Comparison of ENCODE assay signal across 12 cellular contexts in genomic region chr1:32622806-32623694, GRCh38. TPM values are rescaled to one million over a fixed set of nuclear protein-coding genes. Genes with fewer than 3 reads are reported as not detected.
A peak's percentile ranks its signal among the peaks of the same experiment; 100 is the strongest.
DNase-seq lines count a peak whose midpoint lies in the region; ATAC-seq and TF ChIP-seq lines count a peak whose summit lies in the region.
"Had no signal": no experiment of that assay in that cellular context is flagged by ENCODE, and none has a peak within 500 bp of the region (broad histone marks: within the 10 kb centered on the region; RNA-seq: fewer than 3 reads in every experiment).

No MANE protein-coding gene starts in this region.

- H3K9me2 ChIP-seq in PC-3 (replicated peaks; ENCODE audit: low read length), result no peaks in the 10 kb centered on the region

- H4K20me1 ChIP-seq in PC-3 (ENCODE audit: low read length), result no peaks in the 10 kb centered on the region

- H3K4me1 ChIP-seq in Panc1 (ENCODE audit: control insufficient read depth, insufficient read depth, low read length), result no peaks in the 10 kb centered on the region
- no peaks in the 10 kb centered on the region for H3K4me1 ChIP-seq in PC-3 (ENCODE audit: insufficient read depth, low read length)

- intact Hi-C loops in Panc1 (cut with micrococcal nuclease; ENCODE audit: unreplicated experiment), result no loop called here
- intact Hi-C loops in PC-3 (cut with micrococcal nuclease), result no loop called here

- no peaks in the 10 kb centered on the region for H3F3A ChIP-seq in PC-3 (ENCODE audit: low read length, unreplicated experiment)

- H3K4me2 ChIP-seq in PC-3 (ENCODE audit: low read length), result no peak overlapping the region
- H3K4me2 ChIP-seq: hepatocyte had no signal

- H3K27me3 Mint-ChIP-seq in activated naive CD4-positive, alpha-beta T cell treated with anti-CD3 and anti-CD28 coated beads, Interleukin-2, amount 10 ng/mL, durations not matched to agents 7 days and 5 days, result no peaks in the 10 kb centered on the region
- no peaks in the 10 kb centered on the region for H3K27me3 Mint-ChIP-seq in central memory CD8-positive, alpha-beta T cell
- no peaks in the 10 kb centered on the region for H3K27me3 Mint-ChIP-seq in stimulated activated naive CD8-positive, alpha-beta T cell treated with anti-CD3 and anti-CD28 coated beads, Interleukin-15, Interleukin-2, amounts not matched to agents 100 ng/mL and 50 ng/mL, for 24 hours

- H3K4me3 Mint-ChIP-seq in activated naive CD4-positive, alpha-beta T cell treated with anti-CD3 and anti-CD28 coated beads, Interleukin-2, amount 10 ng/mL, durations not matched to agents 7 days and 5 days, result no peak overlapping the region
- peak overlapping the region; percentile 12 for H3K4me3 Mint-ChIP-seq in central memory CD8-positive, alpha-beta T cell
- peak overlapping the region; percentile 60 for H3K4me3 Mint-ChIP-seq in stimulated activated naive CD8-positive, alpha-beta T cell treated with anti-CD3 and anti-CD28 coated beads, Interleukin-15, Interleukin-2, amounts not matched to agents 100 ng/mL and 50 ng/mL, for 24 hours

- peak; percentile 88 to 92 for ATAC-seq in activated naive CD4-positive, alpha-beta T cell treated with anti-CD3 and anti-CD28 coated beads, Interleukin-2, amount 50 U/mL, for 72 hours
- 0 out of 2 replicates have a peak, but pooled peaks have one; percentile 47 for ATAC-seq in Panc1
- no peak for ATAC-seq in central memory CD8-positive, alpha-beta T cell (replicated peaks; ENCODE audit: extremely low read depth, poor library complexity, severe bottlenecking)
- ATAC-seq in HG02870 (IDR thresholded peaks at IDR 0.05; ENCODE audit: unreplicated experiment), result no peak
- ATAC-seq in PC-3, result no peak

- DNase-seq in activated naive CD4-positive, alpha-beta T cell treated with anti-CD3 and anti-CD28 coated beads, Interleukin-2, amount 50 U/mL, for 72 hours (ENCODE audit: low spot score in 2 of 2), result peak in 1 of 2 donors; percentile 16
- DNase-seq in activated naive CD4-positive, alpha-beta T cell treated with anti-CD3 and anti-CD28 coated beads, Interleukin-2, amount 10 ng/mL, durations not matched to agents 7 days and 5 days, result no peak
- no peak for DNase-seq in Panc1 (ENCODE audit: low read depth, low spot score)
- DNase-seq in central memory CD8-positive, alpha-beta T cell (ENCODE audit: low spot score in 2 of 2), result no peak
- DNase-seq in PC-3, result no peak
- no peak for DNase-seq in inferior parietal cortex (ENCODE audit: extremely low spot score)
- DNase-seq: activated gamma-delta T cell; posterior cingulate gyrus; stimulated activated naive CD4-positive, alpha-beta T cell had no signal

- H3K9me3 Mint-ChIP-seq in activated naive CD4-positive, alpha-beta T cell treated with anti-CD3 and anti-CD28 coated beads, Interleukin-2, amount 50 U/mL, for 72 hours, result peaks cover 0 to 3% of the 10 kb centered on the region in 2 donors
- no peaks in the 10 kb centered on the region for H3K9me3 Mint-ChIP-seq in activated naive CD4-positive, alpha-beta T cell treated with anti-CD3 and anti-CD28 coated beads, Interleukin-2, amount 10 ng/mL, durations not matched to agents 7 days and 5 days
- no peaks in the 10 kb centered on the region for H3K9me3 Mint-ChIP-seq in central memory CD8-positive, alpha-beta T cell
- H3K9me3 Mint-ChIP-seq in stimulated activated naive CD8-positive, alpha-beta T cell treated with anti-CD3 and anti-CD28 coated beads, Interleukin-15, Interleukin-2, amounts not matched to agents 100 ng/mL and 50 ng/mL, for 24 hours, result peaks cover 8% of the 10 kb centered on the region

- in situ Hi-C loops in Panc1 (cut with HindIII; ENCODE audit: low pct_unique_long_range_greater_than_20kb, low sequenced_read_pairs), result no loop called here

- H2AFZ ChIP-seq in PC-3 (ENCODE audit: low read length), result no peak overlapping the region
- H2AFZ ChIP-seq: hepatocyte had no signal

- no TSS peak for BruUV-seq in Panc1 (replicated peaks; lab: Mats Ljungman, UMichigan)
- no TSS peak for BruUV-seq in PC-3 (replicated peaks; lab: Mats Ljungman, UMichigan)

- H3K27me3 ChIP-seq in Panc1 (ENCODE audit: control insufficient read depth, insufficient read depth, low read length), result no peaks in the 10 kb centered on the region
- no peaks in the 10 kb centered on the region for H3K27me3 ChIP-seq in PC-3 (ENCODE audit: low read length)
- H3K27me3 ChIP-seq: hepatocyte had no signal

- no peak for TF ChIP-seq CTCF in Panc1 (IDR thresholded peaks at IDR 0.05)
- no peak for TF ChIP-seq CTCF in PC-3 (conservative IDR thresholded peaks at IDR 0.05; ENCODE audit: low read depth, low read length)

- no peak overlapping the region for H3K27ac ChIP-seq in Panc1 (ENCODE audit: low read length)
- no peak overlapping the region for H3K27ac ChIP-seq in PC-3 (ENCODE audit: low read length)
- H3K27ac ChIP-seq: hepatocyte had no signal

- peaks cover 36% of the 10 kb centered on the region for H3K4me1 Mint-ChIP-seq in activated naive CD4-positive, alpha-beta T cell treated with anti-CD3 and anti-CD28 coated beads, Interleukin-2, amount 10 ng/mL, durations not matched to agents 7 days and 5 days
- peaks cover 31% of the 10 kb centered on the region for H3K4me1 Mint-ChIP-seq in central memory CD8-positive, alpha-beta T cell
- peaks cover 51% of the 10 kb centered on the region for H3K4me1 Mint-ChIP-seq in stimulated activated naive CD8-positive, alpha-beta T cell treated with anti-CD3 and anti-CD28 coated beads, Interleukin-15, Interleukin-2, amounts not matched to agents 100 ng/mL and 50 ng/mL, for 24 hours (ENCODE audit: low read depth)

- H3K79me2 ChIP-seq in PC-3 (ENCODE audit: low read length), result no peaks in the 10 kb centered on the region
- H3K79me2 ChIP-seq: hepatocyte had no signal

- H3K36me3 ChIP-seq in Panc1 (ENCODE audit: control insufficient read depth, insufficient read depth, low read length) (peaks cover 3% of the 10 kb centered on the region), PC-3 (ENCODE audit: low read depth, low read length) (peaks cover 3% of the 10 kb centered on the region)

- H3K9ac ChIP-seq in PC-3 (ENCODE audit: low read length), result no peak overlapping the region

- no peaks in the 10 kb centered on the region for H3K9me3 ChIP-seq in Panc1 (ENCODE audit: control insufficient read depth, insufficient read depth, low read depth, low read length)
- no peaks in the 10 kb centered on the region for H3K9me3 ChIP-seq in PC-3 (ENCODE audit: low read length)

- POLR2A ChIA-PET in Panc1 (lab: Charles Lee) (interaction anchor here (0.7 kb wide), 1 partner anchor 287 kb away, joined by 4 read pairs; no protein-coding TSS in a partner anchor), PC-3 (lab: Charles Lee; ENCODE audit: unreplicated experiment) (no interaction called here)

- H3K4me3 ChIP-seq in Panc1 (ENCODE audit: low read depth in 2 of 2, low read length in 2 of 2) (no peak overlapping the region), PC-3 (ENCODE audit: low read length) (no peak overlapping the region)
- H3K4me3 ChIP-seq: hepatocyte had no signal

- H3K36me3 Mint-ChIP-seq in activated naive CD4-positive, alpha-beta T cell treated with anti-CD3 and anti-CD28 coated beads, Interleukin-2, amount 50 U/mL, for 72 hours, result peaks cover 4 to 36% of the 10 kb centered on the region in 2 donors
- peaks cover 37% of the 10 kb centered on the region for H3K36me3 Mint-ChIP-seq in activated naive CD4-positive, alpha-beta T cell treated with anti-CD3 and anti-CD28 coated beads, Interleukin-2, amount 10 ng/mL, durations not matched to agents 7 days and 5 days
- peaks cover 14% of the 10 kb centered on the region for H3K36me3 Mint-ChIP-seq in central memory CD8-positive, alpha-beta T cell (ENCODE audit: insufficient read depth)
- peaks cover 63% of the 10 kb centered on the region for H3K36me3 Mint-ChIP-seq in stimulated activated naive CD8-positive, alpha-beta T cell treated with anti-CD3 and anti-CD28 coated beads, Interleukin-15, Interleukin-2, amounts not matched to agents 100 ng/mL and 50 ng/mL, for 24 hours (ENCODE audit: low read depth)

- peak overlapping the region; percentile 37 to 89 for H3K27ac Mint-ChIP-seq in activated naive CD4-positive, alpha-beta T cell treated with anti-CD3 and anti-CD28 coated beads, Interleukin-2, amount 50 U/mL, for 72 hours
- H3K27ac Mint-ChIP-seq in activated naive CD4-positive, alpha-beta T cell treated with anti-CD3 and anti-CD28 coated beads, Interleukin-2, amount 10 ng/mL, durations not matched to agents 7 days and 5 days, result no peak overlapping the region
- peak overlapping the region; percentile 56 for H3K27ac Mint-ChIP-seq in central memory CD8-positive, alpha-beta T cell (ENCODE audit: low read depth)
- H3K27ac Mint-ChIP-seq in stimulated activated naive CD8-positive, alpha-beta T cell treated with anti-CD3 and anti-CD28 coated beads, Interleukin-15, Interleukin-2, amounts not matched to agents 100 ng/mL and 50 ng/mL, for 24 hours, result peak overlapping the region; percentile 98

- CTCF ChIA-PET in activated naive CD4-positive, alpha-beta T cell treated with anti-CD3 and anti-CD28 coated beads, Interleukin-2, amount 10 ng/mL, durations not matched to agents 7 days and 5 days (lab: Charles Lee), result interaction anchor here (0.5 kb wide), 1 partner anchor 28 kb away, joined by 3 read pairs; the partner anchor contains the start of gene RBBP4
- CTCF ChIA-PET in Panc1 (lab: Charles Lee) (no interaction called here), PC-3 (lab: Charles Lee) (no interaction called here)

RNA-seq across cellular contexts. Expression of gene ZBTB8OS, which starts 27.3 kb away (rescaled TPM):
- 10 to 100 TPM; 53.2 to 58.5 TPM for total RNA-seq in activated naive CD4-positive, alpha-beta T cell treated with anti-CD3 and anti-CD28 coated beads, Interleukin-2, amount 50 U/mL, for 72 hours
- total RNA-seq in Panc1 (2021; ENCODE audit: unreplicated experiment), result 78.9 TPM
- polyA plus RNA-seq in Panc1 (2012; ENCODE audit: insufficient read length), result 47.2 TPM
- 85.2 and 86.7 TPM in 2 replicates for total RNA-seq in PC-3 (2014; rRNA removed)

RNA-seq across cellular contexts. Expression of gene RBBP4, which starts 28.0 kb away (rescaled TPM):
- total RNA-seq in activated naive CD4-positive, alpha-beta T cell treated with anti-CD3 and anti-CD28 coated beads, Interleukin-2, amount 50 U/mL, for 72 hours, result 100 to 1,000 TPM; 346 to 359 TPM
- total RNA-seq in Panc1 (2021; ENCODE audit: unreplicated experiment) (376 TPM), PC-3 (2014; rRNA removed) (161 and 201 TPM in 2 replicates)
- polyA plus RNA-seq in Panc1 (2012; ENCODE audit: insufficient read length), result 254 TPM

Comparison
In these comparisons a context has a peak if more than half of its experiments do, and no peak if none do; other contexts are left out.
1. ATAC-seq: peak in activated naive CD4-positive, alpha-beta T cell treated with anti-CD3 and anti-CD28 coated beads, Interleukin-2, amount 50 U/mL, for 72 hours (2 of 2) and Panc1 (single experiment); none in central memory CD8-positive, alpha-beta T cell (single experiment), HG02870 (single experiment) and PC-3 (single experiment).